19 cellular contexts compared by ENCODE assay signal in genomic region chr21:33859373-33860102, GRCh38.
"Had no signal": no experiment of that assay in that cellular context is flagged by ENCODE, and none has a peak within 500 bp of the region (broad histone marks: within the 10 kb centered on the region; RNA-seq: fewer than 3 reads in every experiment).

No MANE protein-coding gene starts in this region.

- H3K27ac ChIP-seq: neutrophil, skin epidermis, thyroid gland, upper lobe of left lung, vagina had no signal

- H3K36me3 ChIP-seq: neutrophil, stomach, thyroid gland, upper lobe of left lung, vagina had no signal

- ATAC-seq: esophagus mucosa; left colon; left ventricle myocardium superior; stimulated activated naive B cell treated with anti-CD40 and anti-IgM and Interleukin-4, amounts not matched to agents 10 μg/mL and 1 μg/mL and 100 μg/mL, for 72 hours had no signal

- DNase-seq: effector memory CD4-positive, alpha-beta T cell; left colon; left ventricle myocardium superior; mesendoderm; naive B cell; stimulated activated CD4-positive, alpha-beta T cell treated with anti-CD3 and anti-CD28 coated beads, Interleukin-2, amount 100 ng/mL, for 24 hours; stimulated activated CD4-positive, alpha-beta T cell treated with anti-CD3 and anti-CD28 coated beads, Interleukin-4, amount 100 ng/mL, for 4 hours; stimulated activated naive B cell treated with anti-CD40 and anti-IgM and Interleukin-4, amounts not matched to agents 10 μg/mL and 1 μg/mL and 100 μg/mL, for 72 hours; stomach; thyroid gland; upper lobe of left lung had no signal

- H3K4me3 ChIP-seq: lung, skin epidermis, stomach, thyroid gland, upper lobe of left lung, vagina had no signal

- H3K4me1 ChIP-seq: thyroid gland, upper lobe of left lung had no signal

- FAIRE-seq: endometrium, frontal cortex, keratinocyte had no signal

- H3K9me3 ChIP-seq: neutrophil, stomach, thyroid gland, upper lobe of left lung, vagina had no signal

- H3K27me3 ChIP-seq: neutrophil, stomach, thyroid gland, upper lobe of left lung, vagina had no signal
